ENCODE assay signal across 14 cellular contexts in the genomic region with DNA sequence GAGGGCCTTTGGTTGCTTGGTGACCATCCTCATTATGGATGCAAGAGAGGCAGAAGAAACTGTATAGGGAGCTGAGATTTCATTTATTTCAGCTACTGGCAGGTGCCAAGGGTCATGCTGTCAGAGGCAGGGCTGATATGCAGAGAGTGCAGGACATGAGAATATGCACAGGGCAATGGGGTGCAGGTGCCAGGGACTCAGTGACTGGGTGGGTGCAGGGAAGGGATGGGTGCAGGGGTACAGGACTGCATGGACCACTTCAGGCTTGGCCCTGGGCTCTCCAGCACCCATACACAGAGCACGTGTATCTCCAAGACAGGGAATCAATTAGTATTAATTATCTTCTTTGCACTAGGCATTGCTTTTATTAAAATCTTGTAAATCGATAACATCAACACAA.
"Had no signal": no experiment of that assay in that cellular context is flagged by ENCODE, and none has a peak within 500 bp of the region (broad histone marks: within the 10 kb centered on the region; RNA-seq: fewer than 3 reads in every experiment).

No MANE protein-coding gene starts in this region.

- H3K4me3 Mint-ChIP-seq: naive B cell, nephron had no signal

- H3K36me3 Mint-ChIP-seq: naive B cell had no signal

- H3K36me3 ChIP-seq: heart right ventricle, neutrophil, right atrium auricular region, uterus had no signal

- H3K9me3 ChIP-seq: heart right ventricle, neutrophil, right atrium auricular region, uterus had no signal

- H3K4me3 ChIP-seq: dorsolateral prefrontal cortex, uterus had no signal

- DNase-seq: cortex of kidney; effector CD8-positive, alpha-beta T cell; naive B cell; small intestine; stimulated activated CD4-positive, alpha-beta T cell treated with anti-CD3 and anti-CD28 coated beads, Interleukin-2, amount 100 ng/mL, for 48 hours; stimulated activated naive CD4-positive, alpha-beta T cell treated with Interleukin-2 at 50 U/mL for 16 hours; trophoblast cell had no signal

- H3K27ac ChIP-seq: dorsolateral prefrontal cortex, neutrophil, right atrium auricular region, uterus had no signal

- H3K9me3 Mint-ChIP-seq: nephron had no signal

- ATAC-seq: left lobe of liver had no signal

- H3K27ac Mint-ChIP-seq: naive B cell, nephron had no signal

- H3K4me1 ChIP-seq: uterus had no signal

- H3K4me1 Mint-ChIP-seq: naive B cell had no signal

- H3K27me3 ChIP-seq: heart right ventricle, neutrophil, right atrium auricular region, uterus had no signal
